1 cellular context compared by ENCODE assay signal in the genomic region with DNA sequence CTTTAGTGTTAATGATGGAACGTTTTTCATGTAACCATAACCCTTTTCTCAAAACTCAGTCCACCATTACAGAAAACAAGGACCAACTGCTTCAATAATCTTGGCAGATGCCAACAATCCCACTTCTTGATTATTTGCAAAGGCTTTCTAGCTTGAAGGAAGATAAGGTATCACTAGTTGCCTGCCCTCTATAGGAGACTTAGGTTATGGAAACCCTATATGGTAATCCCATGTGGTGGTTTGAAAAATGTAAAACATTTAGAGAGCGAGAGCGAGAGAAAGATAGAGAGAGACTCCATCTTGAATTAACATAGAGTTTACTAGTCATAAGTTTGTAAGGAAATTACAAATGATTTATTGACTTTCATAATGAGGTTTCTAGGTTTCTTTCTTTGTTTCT.
TF ChIP-seq lines count a peak whose summit lies in the region.

No MANE protein-coding gene starts in this region.

TF ChIP-seq in GM23338, 12 proteins besides CTCF, POLR2A, EP300 and RAD21 (continued from another document):
- TF ChIP-seq, protein P1, sequence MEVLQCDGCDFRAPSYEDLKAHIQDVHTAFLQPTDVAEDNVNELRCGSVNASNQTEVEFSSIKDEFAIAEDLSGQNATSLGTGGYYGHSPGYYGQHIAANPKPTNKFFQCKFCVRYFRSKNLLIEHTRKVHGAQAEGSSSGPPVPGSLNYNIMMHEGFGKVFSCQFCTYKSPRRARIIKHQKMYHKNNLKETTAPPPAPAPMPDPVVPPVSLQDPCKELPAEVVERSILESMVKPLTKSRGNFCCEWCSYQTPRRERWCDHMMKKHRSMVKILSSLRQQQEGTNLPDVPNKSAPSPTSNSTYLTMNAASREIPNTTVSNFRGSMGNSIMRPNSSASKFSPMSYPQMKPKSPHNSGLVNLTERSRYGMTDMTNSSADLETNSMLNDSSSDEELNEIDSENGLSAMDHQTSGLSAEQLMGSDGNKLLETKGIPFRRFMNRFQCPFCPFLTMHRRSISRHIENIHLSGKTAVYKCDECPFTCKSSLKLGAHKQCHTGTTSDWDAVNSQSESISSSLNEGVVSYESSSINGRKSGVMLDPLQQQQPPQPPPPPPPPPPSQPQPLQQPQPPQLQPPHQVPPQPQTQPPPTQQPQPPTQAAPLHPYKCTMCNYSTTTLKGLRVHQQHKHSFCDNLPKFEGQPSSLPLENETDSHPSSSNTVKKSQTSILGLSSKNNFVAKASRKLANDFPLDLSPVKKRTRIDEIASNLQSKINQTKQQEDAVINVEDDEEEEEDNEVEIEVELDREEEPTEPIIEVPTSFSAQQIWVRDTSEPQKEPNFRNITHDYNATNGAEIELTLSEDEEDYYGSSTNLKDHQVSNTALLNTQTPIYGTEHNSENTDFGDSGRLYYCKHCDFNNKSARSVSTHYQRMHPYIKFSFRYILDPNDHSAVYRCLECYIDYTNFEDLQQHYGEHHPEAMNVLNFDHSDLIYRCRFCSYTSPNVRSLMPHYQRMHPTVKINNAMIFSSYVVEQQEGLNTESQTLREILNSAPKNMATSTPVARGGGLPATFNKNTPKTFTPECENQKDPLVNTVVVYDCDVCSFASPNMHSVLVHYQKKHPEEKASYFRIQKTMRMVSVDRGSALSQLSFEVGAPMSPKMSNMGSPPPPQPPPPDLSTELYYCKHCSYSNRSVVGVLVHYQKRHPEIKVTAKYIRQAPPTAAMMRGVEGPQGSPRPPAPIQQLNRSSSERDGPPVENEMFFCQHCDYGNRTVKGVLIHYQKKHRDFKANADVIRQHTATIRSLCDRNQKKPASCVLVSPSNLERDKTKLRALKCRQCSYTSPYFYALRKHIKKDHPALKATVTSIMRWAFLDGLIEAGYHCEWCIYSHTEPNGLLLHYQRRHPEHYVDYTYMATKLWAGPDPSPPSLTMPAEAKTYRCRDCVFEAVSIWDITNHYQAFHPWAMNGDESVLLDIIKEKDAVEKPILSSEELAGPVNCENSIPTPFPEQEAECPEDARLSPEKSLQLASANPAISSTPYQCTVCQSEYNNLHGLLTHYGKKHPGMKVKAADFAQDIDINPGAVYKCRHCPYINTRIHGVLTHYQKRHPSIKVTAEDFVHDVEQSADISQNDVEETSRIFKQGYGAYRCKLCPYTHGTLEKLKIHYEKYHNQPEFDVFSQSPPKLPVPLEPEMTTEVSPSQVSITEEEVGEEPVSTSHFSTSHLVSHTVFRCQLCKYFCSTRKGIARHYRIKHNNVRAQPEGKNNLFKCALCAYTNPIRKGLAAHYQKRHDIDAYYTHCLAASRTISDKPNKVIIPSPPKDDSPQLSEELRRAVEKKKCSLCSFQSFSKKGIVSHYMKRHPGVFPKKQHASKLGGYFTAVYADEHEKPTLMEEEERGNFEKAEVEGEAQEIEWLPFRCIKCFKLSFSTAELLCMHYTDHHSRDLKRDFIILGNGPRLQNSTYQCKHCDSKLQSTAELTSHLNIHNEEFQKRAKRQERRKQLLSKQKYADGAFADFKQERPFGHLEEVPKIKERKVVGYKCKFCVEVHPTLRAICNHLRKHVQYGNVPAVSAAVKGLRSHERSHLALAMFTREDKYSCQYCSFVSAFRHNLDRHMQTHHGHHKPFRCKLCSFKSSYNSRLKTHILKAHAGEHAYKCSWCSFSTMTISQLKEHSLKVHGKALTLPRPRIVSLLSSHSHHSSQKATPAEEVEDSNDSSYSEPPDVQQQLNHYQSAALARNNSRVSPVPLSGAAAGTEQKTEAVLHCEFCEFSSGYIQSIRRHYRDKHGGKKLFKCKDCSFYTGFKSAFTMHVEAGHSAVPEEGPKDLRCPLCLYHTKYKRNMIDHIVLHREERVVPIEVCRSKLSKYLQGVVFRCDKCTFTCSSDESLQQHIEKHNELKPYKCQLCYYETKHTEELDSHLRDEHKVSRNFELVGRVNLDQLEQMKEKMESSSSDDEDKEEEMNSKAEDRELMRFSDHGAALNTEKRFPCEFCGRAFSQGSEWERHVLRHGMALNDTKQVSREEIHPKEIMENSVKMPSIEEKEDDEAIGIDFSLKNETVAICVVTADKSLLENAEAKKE (CRISPR knock-in tag; IDR thresholded peaks at IDR 0.05), result no peak
- TF ChIP-seq STAT1 (IDR thresholded peaks at IDR 0.05; ENCODE audit: unreplicated experiment) (no peak), EZH2phosphoT487 (IDR thresholded peaks at IDR 0.05; ENCODE audit: unreplicated experiment) (no peak), POLR2AphosphoS5 (IDR thresholded peaks at IDR 0.05; ENCODE audit: low read depth) (no peak), ZNF114 (CRISPR knock-in tag; IDR thresholded peaks at IDR 0.05) (no peak)
